ENCODE assay signal across 16 cellular contexts in the genomic region with DNA sequence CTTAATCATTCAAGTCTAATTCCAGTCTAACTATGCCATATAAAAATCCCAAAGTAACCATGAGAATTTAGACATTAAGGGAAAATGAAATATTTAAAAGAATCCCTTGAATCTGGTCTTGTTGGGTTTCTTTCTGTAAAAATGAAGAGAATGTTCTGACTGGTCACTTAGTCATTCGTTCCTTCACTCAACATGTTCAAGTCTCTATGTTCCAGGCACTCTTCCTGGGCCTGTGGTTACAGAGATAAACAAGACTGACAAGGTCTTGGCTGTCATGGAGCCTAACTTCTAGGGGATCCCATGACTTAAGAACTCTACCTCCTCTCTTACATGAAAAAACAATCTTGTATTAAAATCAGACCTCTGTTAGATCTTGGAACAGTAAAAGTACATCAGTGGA.
A peak's percentile ranks its signal among the peaks of the same experiment; 100 is the strongest.
DNase-seq lines count a peak whose midpoint lies in the region; ATAC-seq and TF ChIP-seq lines count a peak whose summit lies in the region.
"Had no signal": no experiment of that assay in that cellular context is flagged by ENCODE, and none has a peak within 500 bp of the region (broad histone marks: within the 10 kb centered on the region; RNA-seq: fewer than 3 reads in every experiment).

No MANE protein-coding gene starts in this region.

- H4K20me1 ChIP-seq in hepatocyte (ENCODE audit: insufficient read depth, poor library complexity, severe bottlenecking) = no peaks in the 10 kb centered on the region

- DNase-seq in activated CD4-positive, alpha-beta T cell treated with anti-CD3 and anti-CD28 coated beads for 36 hours = no peak
- DNase-seq in activated CD4-positive, alpha-beta T cell treated with anti-CD3 and anti-CD28 coated beads, Interleukin-2, amount 50 U/mL, for 48 hours = no peak
- DNase-seq in astrocyte of the spinal cord (ENCODE audit: low read depth, low spot score) (peak; percentile 94), hepatocyte (ENCODE audit: low spot score) (no peak), SJCRH30 (no peak)
- DNase-seq: activated CD4-positive, alpha-beta T cell treated with anti-CD3 and anti-CD28 coated beads, Interleukin-2, amount 50 U/mL, for 1 hour; anterior cingulate cortex; head of caudate nucleus; NCI-H2081; stimulated activated CD4-positive, alpha-beta T cell treated with anti-CD3 and anti-CD28 coated beads, Interleukin-4, amount 100 ng/mL, for 4 hours had no signal

- H3K4me1 ChIP-seq in hepatocyte (ENCODE audit: insufficient read depth) = peaks cover 10% of the 10 kb centered on the region
- H3K4me1 ChIP-seq in subcutaneous abdominal adipose tissue (ENCODE audit: control insufficient read depth in 5 of 5, insufficient read depth in 5 of 5, low read length in 5 of 5) = peaks cover 0 to 21% (median 15%) of the 10 kb centered on the region in 5 donors
- no peaks in the 10 kb centered on the region for H3K4me1 ChIP-seq in SJCRH30

- H3K36me3 ChIP-seq in hepatocyte (replicated peaks; ENCODE audit: insufficient read depth, low read depth) (no peaks in the 10 kb centered on the region), subcutaneous abdominal adipose tissue (ENCODE audit: control insufficient read depth in 5 of 5, insufficient read depth in 5 of 5, low read length in 5 of 5) (no peaks in the 10 kb centered on the region), SJCRH30 (no peaks in the 10 kb centered on the region)
- H3K36me3 ChIP-seq: tibial nerve had no signal

- H3K27me3 Mint-ChIP-seq in activated CD4-positive, alpha-beta T cell treated with anti-CD3 and anti-CD28 coated beads for 36 hours = no peaks in the 10 kb centered on the region

- H3K4me3 ChIP-seq in astrocyte of the spinal cord (ENCODE audit: low read depth, low read length) (no peak overlapping the region), hepatocyte (no peak overlapping the region), subcutaneous abdominal adipose tissue (ENCODE audit: low read depth in 1 of 5, low read length in 5 of 5) (no peak overlapping the region), SJCRH30 (no peak overlapping the region)
- H3K4me3 ChIP-seq: tibial nerve had no signal

- H3K9me2 ChIP-seq in hepatocyte (replicated peaks; ENCODE audit: insufficient read depth) = no peaks in the 10 kb centered on the region

- CTCF ChIA-PET in activated CD4-positive, alpha-beta T cell treated with anti-CD3 and anti-CD28 coated beads for 36 hours (lab: Charles Lee) = no interaction called here

- intact Hi-C loops in activated CD4-positive, alpha-beta T cell treated with anti-CD3 and anti-CD28 coated beads for 36 hours (cut with DNase I, micrococcal nuclease) = no loop called here

- peak; percentile 60 for ATAC-seq in activated CD4-positive, alpha-beta T cell treated with anti-CD3 and anti-CD28 coated beads for 36 hours
- ATAC-seq in HG03135 (IDR thresholded peaks at IDR 0.05; ENCODE audit: unreplicated experiment) = no peak
- ATAC-seq in GM19467 (IDR thresholded peaks at IDR 0.05; ENCODE audit: unreplicated experiment) = no peak
- ATAC-seq: natural killer cell treated with Interleukin-12 subunit alpha and Interleukin-12 subunit beta and Interleukin-15 and Interleukin-18, amount 100 ng/mL, for 72 hours had no signal

- no peak overlapping the region for H3K9ac ChIP-seq in subcutaneous abdominal adipose tissue (ENCODE audit: low read length in 5 of 5)

- TF ChIP-seq CTCF in astrocyte of the spinal cord (IDR thresholded peaks at IDR 0.05; ENCODE audit: low read depth, low read length) (no peak), hepatocyte (IDR thresholded peaks at IDR 0.05; ENCODE audit: poor library complexity) (no peak)

- H3K27ac Mint-ChIP-seq in activated CD4-positive, alpha-beta T cell treated with anti-CD3 and anti-CD28 coated beads for 36 hours = no peak overlapping the region
- H3K27ac Mint-ChIP-seq: B cell; natural killer cell treated with Interleukin-12 subunit alpha and Interleukin-12 subunit beta and Interleukin-15 and Interleukin-18, amount 100 ng/mL, for 72 hours had no signal

- POLR2A ChIA-PET in activated CD4-positive, alpha-beta T cell treated with anti-CD3 and anti-CD28 coated beads for 36 hours (lab: Charles Lee) = no interaction called here

- H3K4me1 Mint-ChIP-seq in activated CD4-positive, alpha-beta T cell treated with anti-CD3 and anti-CD28 coated beads for 36 hours = peaks cover 9% of the 10 kb centered on the region
- H3K4me1 Mint-ChIP-seq: B cell had no signal

- H3K9me3 ChIP-seq in hepatocyte (ENCODE audit: low read depth) (no peaks in the 10 kb centered on the region), subcutaneous abdominal adipose tissue (ENCODE audit: control insufficient read depth in 5 of 5, low read length in 5 of 5) (no peaks in the 10 kb centered on the region), SJCRH30 (replicated peaks) (no peaks in the 10 kb centered on the region)
- H3K9me3 ChIP-seq: tibial nerve had no signal

- H3K27ac ChIP-seq in hepatocyte = peak overlapping the region; percentile 58
- peak overlapping the region; percentile 73 for H3K27ac ChIP-seq in subcutaneous abdominal adipose tissue (ENCODE audit: low read depth, low read length)
- H3K27ac ChIP-seq in SJCRH30 = no peak overlapping the region
- H3K27ac ChIP-seq: tibial nerve had no signal

- no peak overlapping the region for H2AFZ ChIP-seq in hepatocyte

- in situ Hi-C loops in astrocyte of the spinal cord (cut with HindIII; ENCODE audit: low sequenced_read_pairs) = no loop called here

- no peaks in the 10 kb centered on the region for H3K27me3 ChIP-seq in hepatocyte
- no peaks in the 10 kb centered on the region for H3K27me3 ChIP-seq in subcutaneous abdominal adipose tissue (ENCODE audit: control insufficient read depth in 5 of 5, insufficient read depth in 4 of 5, low read length in 5 of 5)
- no peaks in the 10 kb centered on the region for H3K27me3 ChIP-seq in SJCRH30
- H3K27me3 ChIP-seq: tibial nerve had no signal

- no peak overlapping the region for H3K4me3 Mint-ChIP-seq in activated CD4-positive, alpha-beta T cell treated with anti-CD3 and anti-CD28 coated beads for 36 hours
- H3K4me3 Mint-ChIP-seq: B cell; natural killer cell treated with Interleukin-12 subunit alpha and Interleukin-12 subunit beta and Interleukin-15 and Interleukin-18, amount 100 ng/mL, for 72 hours had no signal

- no peak overlapping the region for H3K4me2 ChIP-seq in hepatocyte

- H3K79me2 ChIP-seq in hepatocyte = no peaks in the 10 kb centered on the region

- H3K36me3 Mint-ChIP-seq in activated CD4-positive, alpha-beta T cell treated with anti-CD3 and anti-CD28 coated beads for 36 hours (ENCODE audit: low read depth) = no peaks in the 10 kb centered on the region
- H3K36me3 Mint-ChIP-seq: natural killer cell treated with Interleukin-12 subunit alpha and Interleukin-12 subunit beta and Interleukin-15 and Interleukin-18, amount 100 ng/mL, for 72 hours had no signal

- WGBS in hepatocyte (ENCODE audit: low lambda C conversion rate, missing lambda C conversion rate) = 100% methylated on average over 1 of the region's 1 CpG

- H3K9me3 Mint-ChIP-seq in activated CD4-positive, alpha-beta T cell treated with anti-CD3 and anti-CD28 coated beads for 36 hours (ENCODE audit: low read depth) = no peaks in the 10 kb centered on the region
- H3K9me3 Mint-ChIP-seq: natural killer cell treated with Interleukin-12 subunit alpha and Interleukin-12 subunit beta and Interleukin-15 and Interleukin-18, amount 100 ng/mL, for 72 hours had no signal
